Comparison of ENCODE assay signal across 4 cellular contexts in the genomic region with DNA sequence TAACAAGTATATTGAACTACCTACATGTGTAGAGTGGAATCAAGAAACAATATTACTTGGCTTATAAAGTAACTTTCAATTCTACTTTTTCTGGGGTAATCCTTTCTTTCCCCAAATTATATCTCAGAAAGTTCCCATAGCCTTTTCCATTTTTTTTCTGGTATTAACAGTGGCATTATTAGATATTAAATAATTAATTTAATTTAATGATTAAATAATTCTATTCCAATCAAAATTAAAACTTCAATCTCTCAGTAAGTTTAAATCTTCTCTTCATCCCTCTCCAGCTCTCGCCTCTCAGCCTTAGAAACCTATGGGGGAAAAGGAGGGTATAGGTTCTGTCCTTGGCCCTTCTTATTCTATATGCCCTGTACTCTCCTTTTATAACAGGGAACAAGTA.
"Had no signal": no experiment of that assay in that cellular context is flagged by ENCODE, and none has a peak within 500 bp of the region (broad histone marks: within the 10 kb centered on the region; RNA-seq: fewer than 3 reads in every experiment).

No MANE protein-coding gene starts in this region.

- DNase-seq: IMR-90 had no signal

- H3K36me3 Mint-ChIP-seq: IgD-negative memory B cell had no signal

- ATAC-seq: HepG2, K562 had no signal

- H3K4me3 ChIP-seq: K562 had no signal

- H3K27ac Mint-ChIP-seq: IgD-negative memory B cell had no signal

- H3K27me3 Mint-ChIP-seq: IgD-negative memory B cell had no signal

- H3K4me3 Mint-ChIP-seq: IgD-negative memory B cell had no signal
